Comparison of ENCODE assay signal across 17 cellular contexts in the genomic region with DNA sequence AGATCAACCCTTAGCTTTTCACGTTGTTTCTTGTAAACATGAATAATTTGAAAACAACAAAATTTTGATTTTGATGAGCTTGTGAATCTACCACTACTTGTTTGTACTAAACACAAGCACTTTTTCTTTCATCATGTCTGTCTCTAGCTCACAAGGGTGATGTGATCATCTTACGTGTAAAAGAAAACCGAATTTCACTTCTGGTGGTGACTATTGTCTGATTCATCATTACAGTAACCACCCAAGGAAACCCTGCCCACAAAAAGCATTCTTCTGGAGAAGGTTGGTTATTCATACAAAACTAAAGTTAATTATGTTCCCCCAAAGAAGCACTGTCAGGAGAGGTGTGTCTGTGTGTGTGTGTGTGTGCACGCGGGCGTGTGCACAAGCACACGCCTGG.
DNase-seq lines count a peak whose midpoint lies in the region; ATAC-seq and TF ChIP-seq lines count a peak whose summit lies in the region.
"Had no signal": no experiment of that assay in that cellular context is flagged by ENCODE, and none has a peak within 500 bp of the region (broad histone marks: within the 10 kb centered on the region; RNA-seq: fewer than 3 reads in every experiment).

No MANE protein-coding gene starts in this region.

- peaks cover 7% of the 10 kb centered on the region for H3K4me1 Mint-ChIP-seq in progenitor cell of endocrine pancreas (ENCODE audit: low read depth)
- H3K4me1 Mint-ChIP-seq: naive B cell had no signal

- no peak overlapping the region for H3K4me3 Mint-ChIP-seq in progenitor cell of endocrine pancreas (ENCODE audit: low read depth)
- H3K4me3 Mint-ChIP-seq: CD4-positive, alpha-beta T cell; naive B cell had no signal

- DNase-seq in AG08396 (ENCODE audit: low spot score) (peak; percentile 43), GM12865 (ENCODE audit: low read depth) (peak; percentile 13), RPMI7951 (ENCODE audit: low read depth) (peak; percentile 30), fibroblast of the conjunctiva (ENCODE audit: low read depth) (peak; percentile 17), NCI-H2227 (lab: John Stamatoyannopoulos, UW; ENCODE audit: unreplicated experiment) (no peak), UCSD-AML1 (lab: John Stamatoyannopoulos, UW; ENCODE audit: unreplicated experiment) (no peak), progenitor cell of endocrine pancreas (ENCODE audit: low spot score, unreplicated experiment) (no peak)
- DNase-seq: activated T-cell treated with anti-CD3 and anti-CD28 coated beads, Interleukin-2, amount 50 U/mL, for 24 hours; CD4-positive, alpha-beta T cell; effector memory CD4-positive, alpha-beta T cell; head of caudate nucleus; left colon; naive B cell; NCI-H1436 treated with DMSO at 0.1 percent for 48 hours; stomach had no signal

- no peak for TF ChIP-seq CTCF in GM12865 (IDR thresholded peaks at IDR 0.05; ENCODE audit: insufficient read depth, low read depth, low read length, missing control alignments)
- no peak for TF ChIP-seq CTCF in progenitor cell of endocrine pancreas (IDR thresholded peaks at IDR 0.05; ENCODE audit: unreplicated experiment)

- peaks cover 13% of the 10 kb centered on the region for H3K27me3 Mint-ChIP-seq in progenitor cell of endocrine pancreas

- no peak for ATAC-seq in GM18907 (IDR thresholded peaks at IDR 0.05; ENCODE audit: unreplicated experiment)
- ATAC-seq: left colon had no signal

- no peaks in the 10 kb centered on the region for H3K9me3 Mint-ChIP-seq in progenitor cell of endocrine pancreas (ENCODE audit: low read depth)
- H3K9me3 Mint-ChIP-seq: activated T-cell treated with anti-CD3 and anti-CD28 coated beads, Interleukin-2, amount 50 U/mL, for 24 hours; CD4-positive, alpha-beta T cell had no signal

- H3K36me3 Mint-ChIP-seq in progenitor cell of endocrine pancreas (ENCODE audit: insufficient read depth), result no peaks in the 10 kb centered on the region
- H3K36me3 Mint-ChIP-seq: naive B cell had no signal

- H3K27ac Mint-ChIP-seq in progenitor cell of endocrine pancreas, result no peak overlapping the region
- H3K27ac Mint-ChIP-seq: CD4-positive, alpha-beta T cell had no signal

- H3K4me3 ChIP-seq in GM12865 (ENCODE audit: low read depth, low read length), result no peak overlapping the region
- H3K4me3 ChIP-seq: ascending aorta had no signal

Comparison
In these comparisons a context has a peak if more than half of its experiments do, and no peak if none do; other contexts are left out.
1. DNase-seq: peak in AG08396 (single experiment), GM12865 (single experiment), RPMI7951 (single experiment) and fibroblast of the conjunctiva (single experiment); none in NCI-H2227 (single experiment), UCSD-AML1 (single experiment) and progenitor cell of endocrine pancreas (single experiment).